Comparison of ENCODE assay signal across 1 cellular context in the genomic region with DNA sequence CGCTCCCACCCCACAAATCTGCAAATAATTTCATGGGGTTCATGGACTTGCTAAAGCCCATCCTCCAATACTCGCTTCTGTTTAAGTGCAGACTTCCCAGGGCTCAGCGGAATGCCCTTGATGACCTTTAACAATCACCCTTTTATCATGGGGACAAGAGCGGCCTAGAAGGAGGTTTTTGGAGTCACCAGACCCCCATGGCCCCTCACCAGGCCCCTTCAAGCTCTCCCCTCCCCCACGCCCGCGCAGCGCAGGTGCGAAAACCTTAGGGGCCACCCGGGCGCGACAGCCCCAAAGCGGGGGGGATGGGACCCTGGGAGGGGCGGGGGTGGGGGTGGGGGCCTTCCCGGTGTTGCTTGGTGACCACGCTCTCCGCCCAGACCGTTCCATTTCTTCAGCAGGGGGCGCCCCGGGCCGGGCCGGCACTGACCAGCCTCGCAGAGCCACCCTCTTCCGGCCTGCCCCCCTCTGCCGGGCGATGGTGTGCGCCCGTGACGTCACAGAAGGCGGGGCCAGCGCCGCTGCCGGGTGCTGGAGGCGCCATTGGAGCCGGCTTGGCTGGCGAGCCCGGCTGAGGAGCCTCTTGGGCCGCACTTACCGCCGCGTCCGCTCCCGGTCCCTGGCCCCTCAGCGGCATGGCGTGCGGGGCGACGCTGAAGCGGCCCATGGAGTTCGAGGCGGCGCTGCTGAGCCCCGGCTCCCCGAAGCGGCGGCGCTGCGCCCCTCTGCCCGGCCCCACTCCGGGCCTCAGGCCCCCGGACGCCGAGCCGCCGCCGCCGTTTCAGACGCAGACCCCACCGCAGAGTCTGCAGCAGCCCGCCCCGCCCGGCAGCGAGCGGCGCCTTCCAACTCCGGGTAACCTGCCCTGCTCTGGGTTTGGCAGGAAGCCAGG.
A peak's percentile ranks its signal among the peaks of the same experiment; 100 is the strongest.
TF ChIP-seq lines count a peak whose summit lies in the region.

A gene with protein sequence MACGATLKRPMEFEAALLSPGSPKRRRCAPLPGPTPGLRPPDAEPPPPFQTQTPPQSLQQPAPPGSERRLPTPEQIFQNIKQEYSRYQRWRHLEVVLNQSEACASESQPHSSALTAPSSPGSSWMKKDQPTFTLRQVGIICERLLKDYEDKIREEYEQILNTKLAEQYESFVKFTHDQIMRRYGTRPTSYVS (plus strand): TSS at position 531 of the 892 bp plus-strand sequence. CDS start 105 bp downstream, at position 636.

TF ChIP-seq in K562, 482 proteins besides CTCF, POLR2A, EP300 and RAD21 (continued from another document and continues in another):
- TF ChIP-seq, protein P1, sequence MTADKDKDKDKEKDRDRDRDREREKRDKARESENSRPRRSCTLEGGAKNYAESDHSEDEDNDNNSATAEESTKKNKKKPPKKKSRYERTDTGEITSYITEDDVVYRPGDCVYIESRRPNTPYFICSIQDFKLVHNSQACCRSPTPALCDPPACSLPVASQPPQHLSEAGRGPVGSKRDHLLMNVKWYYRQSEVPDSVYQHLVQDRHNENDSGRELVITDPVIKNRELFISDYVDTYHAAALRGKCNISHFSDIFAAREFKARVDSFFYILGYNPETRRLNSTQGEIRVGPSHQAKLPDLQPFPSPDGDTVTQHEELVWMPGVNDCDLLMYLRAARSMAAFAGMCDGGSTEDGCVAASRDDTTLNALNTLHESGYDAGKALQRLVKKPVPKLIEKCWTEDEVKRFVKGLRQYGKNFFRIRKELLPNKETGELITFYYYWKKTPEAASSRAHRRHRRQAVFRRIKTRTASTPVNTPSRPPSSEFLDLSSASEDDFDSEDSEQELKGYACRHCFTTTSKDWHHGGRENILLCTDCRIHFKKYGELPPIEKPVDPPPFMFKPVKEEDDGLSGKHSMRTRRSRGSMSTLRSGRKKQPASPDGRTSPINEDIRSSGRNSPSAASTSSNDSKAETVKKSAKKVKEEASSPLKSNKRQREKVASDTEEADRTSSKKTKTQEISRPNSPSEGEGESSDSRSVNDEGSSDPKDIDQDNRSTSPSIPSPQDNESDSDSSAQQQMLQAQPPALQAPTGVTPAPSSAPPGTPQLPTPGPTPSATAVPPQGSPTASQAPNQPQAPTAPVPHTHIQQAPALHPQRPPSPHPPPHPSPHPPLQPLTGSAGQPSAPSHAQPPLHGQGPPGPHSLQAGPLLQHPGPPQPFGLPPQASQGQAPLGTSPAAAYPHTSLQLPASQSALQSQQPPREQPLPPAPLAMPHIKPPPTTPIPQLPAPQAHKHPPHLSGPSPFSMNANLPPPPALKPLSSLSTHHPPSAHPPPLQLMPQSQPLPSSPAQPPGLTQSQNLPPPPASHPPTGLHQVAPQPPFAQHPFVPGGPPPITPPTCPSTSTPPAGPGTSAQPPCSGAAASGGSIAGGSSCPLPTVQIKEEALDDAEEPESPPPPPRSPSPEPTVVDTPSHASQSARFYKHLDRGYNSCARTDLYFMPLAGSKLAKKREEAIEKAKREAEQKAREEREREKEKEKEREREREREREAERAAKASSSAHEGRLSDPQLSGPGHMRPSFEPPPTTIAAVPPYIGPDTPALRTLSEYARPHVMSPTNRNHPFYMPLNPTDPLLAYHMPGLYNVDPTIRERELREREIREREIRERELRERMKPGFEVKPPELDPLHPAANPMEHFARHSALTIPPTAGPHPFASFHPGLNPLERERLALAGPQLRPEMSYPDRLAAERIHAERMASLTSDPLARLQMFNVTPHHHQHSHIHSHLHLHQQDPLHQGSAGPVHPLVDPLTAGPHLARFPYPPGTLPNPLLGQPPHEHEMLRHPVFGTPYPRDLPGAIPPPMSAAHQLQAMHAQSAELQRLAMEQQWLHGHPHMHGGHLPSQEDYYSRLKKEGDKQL (CRISPR knock-in tag; IDR thresholded peaks at IDR 0.05; ENCODE audit: borderline replicate concordance) = no peak
- TF ChIP-seq KLF16 (IDR thresholded peaks at IDR 0.05) (no peak), ZNF184 (CRISPR knock-in tag; IDR thresholded peaks at IDR 0.05) (no peak), RBM22 (IDR thresholded peaks at IDR 0.05; ENCODE audit: low read depth, low read length, poor library complexity, severe bottlenecking) (peak; percentile 42), ZFX (CRISPR knock-in tag; IDR thresholded peaks at IDR 0.05) (peak; percentile 89), ZNF696 (CRISPR knock-in tag; conservative IDR thresholded peaks at IDR 0.05) (no peak), ZNF830 (CRISPR knock-in tag; IDR thresholded peaks at IDR 0.05) (0 out of 2 replicates have a peak, but pooled peaks have one; percentile 72), SRSF9 (IDR thresholded peaks at IDR 0.05; ENCODE audit: borderline replicate concordance, low read depth, low read length) (no peak), ZNF23 (CRISPR knock-in tag; IDR thresholded peaks at IDR 0.05) (no peak), PCBP1 (IDR thresholded peaks at IDR 0.05; ENCODE audit: low read depth, low read length, poor library complexity, severe bottlenecking) (peak; percentile 100), ZC3H8 (IDR thresholded peaks at IDR 0.05) (no peak), PHF20 (IDR thresholded peaks at IDR 0.05; ENCODE audit: partially characterized antibody) (no peak), HMG20A (CRISPR knock-in tag; conservative IDR thresholded peaks at IDR 0.05) (no peak), SIN3B (IDR thresholded peaks at IDR 0.05; ENCODE audit: low read depth) (peak; percentile 45; the same call in 1 of the 2 replicates), SOX6 (IDR thresholded peaks at IDR 0.05) (no peak), JUND (IDR thresholded peaks at IDR 0.05; ENCODE audit: borderline replicate concordance, low read depth, low read length) (peak; percentile 99), JUND (tag; IDR thresholded peaks at IDR 0.05; ENCODE audit: borderline replicate concordance, low read depth, low read length) (no peak; the same call in 2 of the 3 replicates), HNRNPK (IDR thresholded peaks at IDR 0.05; ENCODE audit: low read depth, low read length, poor library complexity, severe bottlenecking) (no peak), ESRRB (CRISPR knock-in tag; IDR thresholded peaks at IDR 0.05; ENCODE audit: borderline replicate concordance) (no peak), GATAD2B (IDR thresholded peaks at IDR 0.05; ENCODE audit: borderline replicate concordance) (peak; percentile 72), MED1 (CRISPR knock-in tag; IDR thresholded peaks at IDR 0.05; ENCODE audit: borderline replicate concordance) (no peak), EHMT2 (IDR thresholded peaks at IDR 0.05) (no peak), NUFIP1 (IDR thresholded peaks at IDR 0.05; ENCODE audit: partially characterized antibody) (no peak), FOXK2 (conservative IDR thresholded peaks at IDR 0.05 in 1 of 2, IDR thresholded peaks at IDR 0.05 in 1 of 2; ENCODE audit: low read depth in 2 of 2) (peak in 1 of 2 experiments; percentile 99; a peak in 2 of 4 replicates), TARDBP (IDR thresholded peaks at IDR 0.05) (no peak), ZNF778 (CRISPR knock-in tag; IDR thresholded peaks at IDR 0.05) (no peak), POLR3G (IDR thresholded peaks at IDR 0.05; ENCODE audit: extremely low read depth, insufficient read length, insufficient replicate concordance) (no peak), HDGF (IDR thresholded peaks at IDR 0.05) (no peak), ATF1 (CRISPR knock-in tag; IDR thresholded peaks at IDR 0.05) (peak; percentile 84), ATF1 (tag; IDR thresholded peaks at IDR 0.05) (peak; percentile 98), TRIM24 (IDR thresholded peaks at IDR 0.05) (0 out of 4 replicates have a peak, but pooled peaks of 1 of the 2 experiments have one; percentile 45), KDM2B (CRISPR knock-in tag; IDR thresholded peaks at IDR 0.05) (peak; percentile 89; the same call in 1 of the 2 replicates), CBX2 (IDR thresholded peaks at IDR 0.05; ENCODE audit: insufficient read depth, low read length, poor library complexity, severe bottlenecking) (no peak), ZNF224 (CRISPR knock-in tag; IDR thresholded peaks at IDR 0.05) (0 out of 2 replicates have a peak, but pooled peaks have one; percentile 24), ILF3 (IDR thresholded peaks at IDR 0.05; ENCODE audit: borderline replicate concordance) (peak; percentile 49; the same call in 1 of the 2 replicates), CHD4 (IDR thresholded peaks at IDR 0.05; ENCODE audit: insufficient read depth, insufficient replicate concordance, low read depth, low read length, poor library complexity, severe bottlenecking) (no peak), BCL6 (CRISPR knock-in tag; IDR thresholded peaks at IDR 0.05) (no peak)
- TF ChIP-seq, protein P2, sequence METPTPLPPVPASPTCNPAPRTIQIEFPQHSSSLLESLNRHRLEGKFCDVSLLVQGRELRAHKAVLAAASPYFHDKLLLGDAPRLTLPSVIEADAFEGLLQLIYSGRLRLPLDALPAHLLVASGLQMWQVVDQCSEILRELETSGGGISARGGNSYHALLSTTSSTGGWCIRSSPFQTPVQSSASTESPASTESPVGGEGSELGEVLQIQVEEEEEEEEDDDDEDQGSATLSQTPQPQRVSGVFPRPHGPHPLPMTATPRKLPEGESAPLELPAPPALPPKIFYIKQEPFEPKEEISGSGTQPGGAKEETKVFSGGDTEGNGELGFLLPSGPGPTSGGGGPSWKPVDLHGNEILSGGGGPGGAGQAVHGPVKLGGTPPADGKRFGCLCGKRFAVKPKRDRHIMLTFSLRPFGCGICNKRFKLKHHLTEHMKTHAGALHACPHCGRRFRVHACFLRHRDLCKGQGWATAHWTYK (CRISPR knock-in tag; IDR thresholded peaks at IDR 0.05) = peak; percentile 73
- TF ChIP-seq, protein P3, sequence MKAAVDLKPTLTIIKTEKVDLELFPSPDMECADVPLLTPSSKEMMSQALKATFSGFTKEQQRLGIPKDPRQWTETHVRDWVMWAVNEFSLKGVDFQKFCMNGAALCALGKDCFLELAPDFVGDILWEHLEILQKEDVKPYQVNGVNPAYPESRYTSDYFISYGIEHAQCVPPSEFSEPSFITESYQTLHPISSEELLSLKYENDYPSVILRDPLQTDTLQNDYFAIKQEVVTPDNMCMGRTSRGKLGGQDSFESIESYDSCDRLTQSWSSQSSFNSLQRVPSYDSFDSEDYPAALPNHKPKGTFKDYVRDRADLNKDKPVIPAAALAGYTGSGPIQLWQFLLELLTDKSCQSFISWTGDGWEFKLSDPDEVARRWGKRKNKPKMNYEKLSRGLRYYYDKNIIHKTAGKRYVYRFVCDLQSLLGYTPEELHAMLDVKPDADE (conservative IDR thresholded peaks at IDR 0.05; ENCODE audit: control insufficient read depth, low read depth, low read length) = peak; percentile 72; the same call in 1 of the 2 replicates
- TF ChIP-seq, protein P4, sequence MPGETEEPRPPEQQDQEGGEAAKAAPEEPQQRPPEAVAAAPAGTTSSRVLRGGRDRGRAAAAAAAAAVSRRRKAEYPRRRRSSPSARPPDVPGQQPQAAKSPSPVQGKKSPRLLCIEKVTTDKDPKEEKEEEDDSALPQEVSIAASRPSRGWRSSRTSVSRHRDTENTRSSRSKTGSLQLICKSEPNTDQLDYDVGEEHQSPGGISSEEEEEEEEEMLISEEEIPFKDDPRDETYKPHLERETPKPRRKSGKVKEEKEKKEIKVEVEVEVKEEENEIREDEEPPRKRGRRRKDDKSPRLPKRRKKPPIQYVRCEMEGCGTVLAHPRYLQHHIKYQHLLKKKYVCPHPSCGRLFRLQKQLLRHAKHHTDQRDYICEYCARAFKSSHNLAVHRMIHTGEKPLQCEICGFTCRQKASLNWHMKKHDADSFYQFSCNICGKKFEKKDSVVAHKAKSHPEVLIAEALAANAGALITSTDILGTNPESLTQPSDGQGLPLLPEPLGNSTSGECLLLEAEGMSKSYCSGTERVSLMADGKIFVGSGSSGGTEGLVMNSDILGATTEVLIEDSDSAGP (CRISPR knock-in tag; IDR thresholded peaks at IDR 0.05) = no peak
- TF ChIP-seq, protein P5, sequence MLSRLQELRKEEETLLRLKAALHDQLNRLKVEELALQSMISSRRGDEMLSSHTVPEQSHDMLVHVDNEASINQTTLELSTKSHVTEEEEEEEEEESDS (CRISPR knock-in tag; IDR thresholded peaks at IDR 0.05) = no peak
- TF ChIP-seq, protein P6, sequence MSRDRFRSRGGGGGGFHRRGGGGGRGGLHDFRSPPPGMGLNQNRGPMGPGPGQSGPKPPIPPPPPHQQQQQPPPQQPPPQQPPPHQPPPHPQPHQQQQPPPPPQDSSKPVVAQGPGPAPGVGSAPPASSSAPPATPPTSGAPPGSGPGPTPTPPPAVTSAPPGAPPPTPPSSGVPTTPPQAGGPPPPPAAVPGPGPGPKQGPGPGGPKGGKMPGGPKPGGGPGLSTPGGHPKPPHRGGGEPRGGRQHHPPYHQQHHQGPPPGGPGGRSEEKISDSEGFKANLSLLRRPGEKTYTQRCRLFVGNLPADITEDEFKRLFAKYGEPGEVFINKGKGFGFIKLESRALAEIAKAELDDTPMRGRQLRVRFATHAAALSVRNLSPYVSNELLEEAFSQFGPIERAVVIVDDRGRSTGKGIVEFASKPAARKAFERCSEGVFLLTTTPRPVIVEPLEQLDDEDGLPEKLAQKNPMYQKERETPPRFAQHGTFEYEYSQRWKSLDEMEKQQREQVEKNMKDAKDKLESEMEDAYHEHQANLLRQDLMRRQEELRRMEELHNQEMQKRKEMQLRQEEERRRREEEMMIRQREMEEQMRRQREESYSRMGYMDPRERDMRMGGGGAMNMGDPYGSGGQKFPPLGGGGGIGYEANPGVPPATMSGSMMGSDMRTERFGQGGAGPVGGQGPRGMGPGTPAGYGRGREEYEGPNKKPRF (IDR thresholded peaks at IDR 0.05; ENCODE audit: low read depth, low read length) = no peak
- TF ChIP-seq, protein P7, sequence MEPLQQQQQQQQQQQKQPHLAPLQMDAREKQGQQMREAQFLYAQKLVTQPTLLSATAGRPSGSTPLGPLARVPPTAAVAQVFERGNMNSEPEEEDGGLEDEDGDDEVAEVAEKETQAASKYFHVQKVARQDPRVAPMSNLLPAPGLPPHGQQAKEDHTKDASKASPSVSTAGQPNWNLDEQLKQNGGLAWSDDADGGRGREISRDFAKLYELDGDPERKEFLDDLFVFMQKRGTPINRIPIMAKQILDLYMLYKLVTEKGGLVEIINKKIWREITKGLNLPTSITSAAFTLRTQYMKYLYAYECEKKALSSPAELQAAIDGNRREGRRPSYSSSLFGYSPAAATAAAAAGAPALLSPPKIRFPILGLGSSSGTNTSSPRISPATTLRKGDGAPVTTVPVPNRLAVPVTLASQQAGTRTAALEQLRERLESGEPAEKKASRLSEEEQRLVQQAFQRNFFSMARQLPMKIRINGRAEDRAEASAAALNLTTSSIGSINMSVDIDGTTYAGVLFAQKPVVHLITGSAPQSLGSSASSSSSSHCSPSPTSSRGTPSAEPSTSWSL (CRISPR knock-in tag; IDR thresholded peaks at IDR 0.05; ENCODE audit: borderline replicate concordance) = 0 out of 2 replicates have a peak, but pooled peaks have one; percentile 62
- TF ChIP-seq, protein P8, sequence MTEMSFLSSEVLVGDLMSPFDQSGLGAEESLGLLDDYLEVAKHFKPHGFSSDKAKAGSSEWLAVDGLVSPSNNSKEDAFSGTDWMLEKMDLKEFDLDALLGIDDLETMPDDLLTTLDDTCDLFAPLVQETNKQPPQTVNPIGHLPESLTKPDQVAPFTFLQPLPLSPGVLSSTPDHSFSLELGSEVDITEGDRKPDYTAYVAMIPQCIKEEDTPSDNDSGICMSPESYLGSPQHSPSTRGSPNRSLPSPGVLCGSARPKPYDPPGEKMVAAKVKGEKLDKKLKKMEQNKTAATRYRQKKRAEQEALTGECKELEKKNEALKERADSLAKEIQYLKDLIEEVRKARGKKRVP (CRISPR knock-in tag; IDR thresholded peaks at IDR 0.05) = no peak; the same call in 1 of the 2 replicates
